23 cellular contexts compared by ENCODE assay signal in genomic region chr3:117282506-117282905, GRCh38.
"Had no signal": no experiment of that assay in that cellular context is flagged by ENCODE, and none has a peak within 500 bp of the region (broad histone marks: within the 10 kb centered on the region; RNA-seq: fewer than 3 reads in every experiment).

No MANE protein-coding gene starts in this region.

- ATAC-seq: activated CD8-positive, alpha-beta memory T cell treated with anti-CD3 and anti-CD28 coated beads, Interleukin-2, amount 10 ng/mL, durations not matched to agents 7 days and 5 days; activated naive CD4-positive, alpha-beta T cell treated with anti-CD3 and anti-CD28 coated beads, Interleukin-2, amount 50 U/mL, for 72 hours; activated naive CD8-positive, alpha-beta T cell treated with anti-CD3 and anti-CD28 coated beads, Interleukin-2, amount 50 U/mL, for 24 hours; Right ventricle myocardium inferior; T-cell had no signal

- DNase-seq: activated B cell treated with CpG ODN at 0.5 μM for 24 hours; activated CD4-positive, alpha-beta T cell treated with anti-CD3 and anti-CD28 coated beads for 1 hour; activated CD4-positive, alpha-beta T cell treated with anti-CD3 and anti-CD28 coated beads, Interleukin-2, amount 10 ng/mL, durations not matched to agents 24 days and 14 days; activated CD4-positive, alpha-beta T cell treated with anti-CD3 and anti-CD28 coated beads, Interleukin-2, amount 50 U/mL, for 48 hours; activated CD8-positive, alpha-beta memory T cell treated with anti-CD3 and anti-CD28 coated beads, Interleukin-2, amount 10 ng/mL, durations not matched to agents 7 days and 5 days; activated effector memory CD4-positive, alpha-beta T cell treated with Interleukin-2 at 50 U/mL for 16 hours; activated naive CD4-positive, alpha-beta T cell; activated naive CD8-positive, alpha-beta T cell treated with anti-CD3 and anti-CD28 coated beads, Interleukin-2, amount 50 U/mL, for 24 hours; activated T-cell treated with anti-CD3 and anti-CD28 coated beads, Interleukin-2, amount 50 U/mL, for 24 hours; amniotic stem cell; brain microvascular endothelial cell; KG1; NCI-H1048; NCI-H1417 treated with DMSO at 0.1 percent for 48 hours; NCI-H187; NCI-H2081 treated with DMSO at 0.1 percent for 48 hours; NCI-H69; RPMI8226; T-cell; T-helper 2 cell; T1000 had no signal
